ENCODE assay signal across 18 cellular contexts in the genomic region with DNA sequence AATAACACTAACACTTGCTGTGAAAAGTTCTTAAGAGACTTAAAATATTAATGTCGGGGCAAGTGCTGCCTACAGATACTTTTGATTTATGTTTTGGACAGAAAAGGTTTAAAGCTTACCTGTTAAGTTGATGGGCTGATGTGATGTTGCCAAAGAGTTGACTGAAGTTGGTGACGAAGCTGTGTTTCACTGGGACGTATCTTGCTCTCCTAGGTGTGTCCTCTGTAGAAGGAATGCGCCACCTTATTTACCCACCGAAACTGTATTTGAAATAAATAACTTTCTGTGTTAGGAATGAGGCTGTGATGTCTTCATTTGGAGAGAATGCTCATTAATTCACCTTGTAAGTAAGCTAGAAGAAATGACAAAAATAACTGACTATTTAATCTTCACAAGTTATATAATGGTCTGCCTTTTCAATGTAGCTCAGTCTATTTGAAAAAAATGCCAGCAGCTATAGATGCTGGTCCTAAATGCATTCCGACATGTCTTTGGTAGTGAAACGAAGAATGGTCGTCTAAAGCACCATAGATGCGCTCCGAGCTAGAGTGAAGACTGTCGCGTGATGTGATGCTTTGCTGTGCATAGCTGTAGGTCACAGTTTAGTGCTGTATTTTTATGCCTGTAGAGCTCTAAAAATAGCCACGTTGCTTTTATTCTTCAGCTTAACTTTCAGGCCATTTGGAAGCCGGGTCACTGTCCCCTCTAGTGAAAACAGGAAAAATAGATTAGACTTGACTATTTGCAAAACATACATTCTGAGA. TPM values are rescaled to one million over a fixed set of nuclear protein-coding genes. Genes with fewer than 3 reads are reported as not detected.
DNase-seq lines count a peak whose midpoint lies in the region; ATAC-seq, FAIRE-seq and TF ChIP-seq lines count a peak whose summit lies in the region.
"Had no signal": no experiment of that assay in that cellular context is flagged by ENCODE, and none has a peak within 500 bp of the region (broad histone marks: within the 10 kb centered on the region; RNA-seq: fewer than 3 reads in every experiment).

Gene RD3L (minus strand): TSS at position 557 of the 764 bp plus-strand sequence. CDS start 834 bp downstream, outside the sequence.

- H3K27me3 ChIP-seq in K562 (ENCODE audit: control insufficient read depth in 2 of 2, insufficient read depth in 2 of 2, low read length in 2 of 2) (no peaks in the 10 kb centered on the region), heart left ventricle (peaks cover 0 to 11% (median 0%) of the 10 kb centered on the region in 9 donors), right atrium auricular region (no peaks in the 10 kb centered on the region)
- H3K27me3 ChIP-seq: BE2C had no signal

- FAIRE-seq in K562 (lab: Jason Lieb, UNC): no peak

- no peaks in the 10 kb centered on the region for H3K9me1 ChIP-seq in K562 (ENCODE audit: control insufficient read depth, insufficient read depth, low read length)

- TF ChIP-seq RAD21 in K562 (CRISPR knock-in tag; conservative IDR thresholded peaks at IDR 0.05 in 1 of 2, IDR thresholded peaks at IDR 0.05 in 1 of 2): no peak

- H3K79me2 ChIP-seq in K562 (ENCODE audit: control insufficient read depth, insufficient read depth, low read length): no peaks in the 10 kb centered on the region

- peak within 1 kb of the TSS; percentile 87; the same call in 2 of the 3 replicates for H3K27ac ChIP-seq in K562 (ENCODE audit: extremely low read depth, low read depth, low read length)
- H3K27ac ChIP-seq in heart left ventricle: peak within 1 kb of the TSS in 11 of 12 donors; percentile 11 to 83 (median 72)
- peak within 1 kb of the TSS; percentile 57 to 62 for H3K27ac ChIP-seq in right atrium auricular region
- H3K27ac ChIP-seq: A549 had no signal

- WGBS in K562 (ENCODE audit: insufficient coverage, low coverage, missing lambda C conversion rate): 63% methylated on average over 14 of the region's 14 CpGs
- WGBS in heart left ventricle, 4 donors: 40 to 50% (median 48%) methylated on average over 14 of the region's 14 CpGs

- in situ Hi-C loops in K562 (cut with MboI): no loop called here

- peak within 1 kb of the TSS; percentile 84 for H2AFZ ChIP-seq in K562 (ENCODE audit: low read depth, low read length)

- TF ChIP-seq EP300 in K562 (IDR thresholded peaks at IDR 0.05; ENCODE audit: low read length): no peak

- peak within 1 kb of the TSS; percentile 56; the same call in 1 of the 2 replicates for H3K4me2 ChIP-seq in K562 (ENCODE audit: insufficient read depth, low read length)
- H3K4me2 ChIP-seq: A549 had no signal

- TF ChIP-seq POLR2A in K562 (conservative IDR thresholded peaks at IDR 0.05) (no peak), heart left ventricle (IDR thresholded peaks at IDR 0.05) (no peak)

- DNase-seq in K562 (ENCODE audit: extremely low read depth in 1 of 4, low spot score in 3 of 4) (no peak), heart left ventricle (peak in 1 of 5 donors; percentile 34), right atrium auricular region (ENCODE audit: low spot score) (no peak), DMS53 (lab: John Stamatoyannopoulos, UW) (no peak)
- DNase-seq: BE2C; CD8-positive, alpha-beta T cell; COR-L47; HCEC 1CT; HFFc6; IMR-90 had no signal

- CTCF ChIA-PET in K562 (lab: Yijun Ruan, JAX; ENCODE audit: low intra/inter-chr PET ratio): no interaction called here

- intact Hi-C loops in K562 (cut with micrococcal nuclease) (no loop called here), heart left ventricle (cut with DNase I) (no loop called here)

- H3K36me3 ChIP-seq in K562 (ENCODE audit: control insufficient read depth, insufficient read depth, low read length): no peaks in the 10 kb centered on the region
- H3K36me3 ChIP-seq in heart left ventricle: peaks cover 0 to 9% (median 0%) of the 10 kb centered on the region in 9 donors
- H3K36me3 ChIP-seq in right atrium auricular region: no peaks in the 10 kb centered on the region
- H3K36me3 ChIP-seq: BE2C had no signal

- ATAC-seq in K562 (no peak), heart left ventricle (peak; percentile 89 to 93 (median 92)), GM21515 (IDR thresholded peaks at IDR 0.05; ENCODE audit: unreplicated experiment) (no peak), HG02852 (IDR thresholded peaks at IDR 0.05; ENCODE audit: unreplicated experiment) (no peak), esophagus mucosa (no peak)
- ATAC-seq: A549; CD8-positive, alpha-beta T cell had no signal

- no peaks in the 10 kb centered on the region for H4K20me1 ChIP-seq in K562 (replicated peaks; ENCODE audit: control insufficient read depth, insufficient read depth, low read length)

- H3K4me3 ChIP-seq in K562: no peak within 1 kb of the TSS
- H3K4me3 ChIP-seq in heart left ventricle: peak within 1 kb of the TSS; percentile 19 to 61 (median 40)
- peak within 1 kb of the TSS; percentile 24 to 36 for H3K4me3 ChIP-seq in right atrium auricular region
- H3K4me3 ChIP-seq: A549 had no signal

- POLR2A ChIA-PET in K562 (lab: Yijun Ruan, JAX): interaction anchor here (0.5 to 1.4 kb wide), 9 partner anchors 8 to 61 kb away, joined by 3 read pairs; no protein-coding TSS in a partner anchor

- H3K9ac ChIP-seq in K562 (ENCODE audit: insufficient read depth in 1 of 2, low read depth in 2 of 2, low read length in 2 of 2): no peak within 1 kb of the TSS; a peak in 2 of 4 replicates

- BruUV-seq in K562 (replicated peaks; lab: Mats Ljungman, UMichigan): no TSS peak

- peaks cover 0 to 13% of the 10 kb centered on the region in 2 experiments; a peak in 4 of 5 replicates for H3K4me1 ChIP-seq in K562 (replicated peaks in 1 of 2; ENCODE audit: control insufficient read depth in 2 of 2, insufficient read depth in 2 of 2, low read length in 2 of 2)
- peaks cover 0 to 21% (median 0%) of the 10 kb centered on the region in 12 donors for H3K4me1 ChIP-seq in heart left ventricle
- H3K4me1 ChIP-seq in right atrium auricular region: no peaks in the 10 kb centered on the region
- H3K4me1 ChIP-seq: A549, BE2C had no signal

- TF ChIP-seq CTCF in K562 (IDR thresholded peaks at IDR 0.05 in 2 of 3, conservative IDR thresholded peaks at IDR 0.05 in 1 of 3; ENCODE audit: insufficient read depth in 2 of 3, low read depth in 1 of 3, low read length in 3 of 3) (no peak), heart left ventricle (IDR thresholded peaks at IDR 0.05) (no peak), right atrium auricular region (IDR thresholded peaks at IDR 0.05) (no peak)

- no peaks in the 10 kb centered on the region for H3K9me3 ChIP-seq in K562 (replicated peaks; ENCODE audit: control insufficient read depth, insufficient read depth, low read depth, low read length)
- H3K9me3 ChIP-seq in heart left ventricle: peaks cover 0 to 10% (median 0%) of the 10 kb centered on the region in 12 donors
- peaks cover 6 to 9% of the 10 kb centered on the region in 2 donors for H3K9me3 ChIP-seq in right atrium auricular region
- H3K9me3 ChIP-seq: BE2C had no signal

TF ChIP-seq in K562, 482 proteins besides CTCF, POLR2A, EP300 and RAD21:
- TF ChIP-seq ZNF316 (IDR thresholded peaks at IDR 0.05): peak; percentile 13; the same call in 1 of the 2 replicates
- TF ChIP-seq ZNF696 (CRISPR knock-in tag; conservative IDR thresholded peaks at IDR 0.05): no peak

RNA-seq across cellular contexts. Expression of gene RD3L, which starts in this region (rescaled TPM):
- not detected in 2 replicates for total RNA-seq in K562 (2011; cell fraction: chromatin; rRNA removed; ENCODE audit: low replicate concordance)
- total RNA-seq in K562 (2011; cell fraction: nucleolus; rRNA removed): not detected in 2 replicates
- total RNA-seq in K562 (2011; cell fraction: nucleoplasm; rRNA removed): not detected in 2 replicates
- 0.14 TPM in 1 of 2 replicates, not detected in the other for total RNA-seq in K562 (2014; rRNA removed)
- total RNA-seq in K562 (2014; rRNA removed; fragmentation: Illumina TruSeq; extraction: Trizol): not detected in 2 replicates
- total RNA-seq in K562 (2015; rRNA removed; fragmentation: Illumina TruSeq; extraction: Trizol): not detected in 2 replicates
- not detected in 2 replicates for total RNA-seq in K562 (2021)
- polyA plus RNA-seq in K562 (2011; rRNA removed): not detected in 2 replicates
- polyA plus RNA-seq in K562 (2011; cell fraction: cytosol; rRNA removed): not detected in 2 replicates
- polyA plus RNA-seq in K562 (2011; cell fraction: nucleus; rRNA removed): not detected in 2 replicates
- polyA plus RNA-seq in K562 (2012): not detected in 2 replicates
- polyA plus RNA-seq in K562 (2014; fragmentation: Illumina TruSeq; extraction: Trizol): not detected in 2 replicates
- not detected for polyA plus RNA-seq in K562 (2014; fragmentation: Nextera tagmentation; extraction: Ambion mirVana)
- not detected in 2 replicates for polyA plus RNA-seq in K562 (2014; rRNA removed)
- polyA minus RNA-seq in K562 (2011; rRNA and poly(A)+ RNA removed): not detected in 2 replicates
- polyA minus RNA-seq in K562 (2011; cell fraction: cytosol; rRNA and poly(A)+ RNA removed): not detected in 2 replicates
- not detected in 2 replicates for polyA minus RNA-seq in K562 (2011; cell fraction: nucleus; rRNA and poly(A)+ RNA removed)
- 10 to 100 TPM in 8 of 9 donors, 1 to 10 TPM in 1; 9.1 to 42.5 (median 25.5) TPM for total RNA-seq in heart left ventricle
- polyA plus RNA-seq in heart left ventricle: 10 to 100 TPM in 1 of 2 donors, 1 to 10 TPM in 1; 4.3 to 41.5 TPM
- 10 to 100 TPM in 1 of 2 donors, 1 to 10 TPM in 1; 7.6 to 25.2 TPM for total RNA-seq in right atrium auricular region
- not detected for total RNA-seq in esophagus mucosa
- total RNA-seq: CD8-positive, alpha-beta T cell; Daoy; H4; HFFc6; IMR-90 had no signal
- polyA plus RNA-seq: A549, AG04450, CD14-positive monocyte, IMR-90 had no signal

Comparison
In these comparisons a context has a peak if more than half of its experiments do, and no peak if none do; other contexts are left out.
1. RNA of gene RD3L (polyA plus RNA-seq): 4.3 to 41.5 TPM in heart left ventricle; not detected in K562; every median in the first group is over 4 times any median in the second.
2. ATAC-seq: peak in heart left ventricle (4 of 4); none in K562 (single experiment), GM21515 (single experiment), HG02852 (single experiment) and esophagus mucosa (single experiment).
3. Peak in every context shown above with its lines, with median percentiles within 50 percentile points of each other: H3K27ac ChIP-seq.